Comparison of ENCODE assay signal across 11 cellular contexts in genomic region chr9:129197978-129198736, GRCh38. TPM values are rescaled to one million over a fixed set of nuclear protein-coding genes. Genes with fewer than 3 reads are reported as not detected.
DNase-seq lines count a peak whose midpoint lies in the region; ATAC-seq, FAIRE-seq and TF ChIP-seq lines count a peak whose summit lies in the region.
"Had no signal": no experiment of that assay in that cellular context is flagged by ENCODE, and none has a peak within 500 bp of the region (broad histone marks: within the 10 kb centered on the region; RNA-seq: fewer than 3 reads in every experiment).

No MANE protein-coding gene starts in this region.

- peak; percentile 89 for DNase-seq in astrocyte (ENCODE audit: low read depth)
- peak; percentile 76 to 84 (median 83) for DNase-seq in right cardiac atrium
- peak; percentile 80 for DNase-seq in sciatic nerve (ENCODE audit: low spot score)
- DNase-seq in activated T-helper 2 cell treated with anti-CD3 and anti-CD28 coated beads, Interferon-gamma antibody, Interleukin-2, Interleukin-4, amounts not matched to agents 10 μg/mL and 5 μg/mL and 100 μg/mL, durations not matched to agents 14 hours and 24 hours and 36 hours (ENCODE audit: low spot score): no peak
- no peak for DNase-seq in Calu3
- DNase-seq: activated naive CD4-positive, alpha-beta T cell treated with anti-CD3 and anti-CD28 coated beads for 36 hours had no signal

- H3K4me1 Mint-ChIP-seq in astrocyte (ENCODE audit: low read depth, unreplicated experiment) (peaks cover 7% of the 10 kb centered on the region), Calu3 (ENCODE audit: low read depth, unreplicated experiment) (no peaks in the 10 kb centered on the region)
- peaks cover 6% of the 10 kb centered on the region for H3K4me1 Mint-ChIP-seq in activated T-helper 2 cell treated with anti-CD3 and anti-CD28 coated beads, Interferon-gamma antibody, Interleukin-2, Interleukin-4, amounts not matched to agents 10 μg/mL and 5 μg/mL and 100 μg/mL, durations not matched to agents 14 hours and 24 hours and 36 hours (ENCODE audit: low read depth)
- H3K4me1 Mint-ChIP-seq: memory B cell had no signal

- peak overlapping the region; percentile 83 for H3K4me2 ChIP-seq in astrocyte (ENCODE audit: low read length)
- H3K4me2 ChIP-seq: KMS-11 had no signal

- H3K9me3 ChIP-seq in ES-I3 (ENCODE audit: control insufficient read depth, insufficient read depth, low read length): 0 out of 2 replicates have a peak, but pooled peaks cover 3% of the 10 kb centered on the region
- H3K9me3 ChIP-seq in astrocyte (ENCODE audit: insufficient read depth, low read depth, low read length): no peaks in the 10 kb centered on the region
- H3K9me3 ChIP-seq in right cardiac atrium (ENCODE audit: control insufficient read depth, low read length): no peaks in the 10 kb centered on the region

- H3K27ac ChIP-seq in astrocyte (ENCODE audit: low read depth, low read length) (peak overlapping the region; percentile 58), right cardiac atrium (ENCODE audit: low read length) (peak overlapping the region; percentile 87)
- H3K27ac ChIP-seq: KMS-11 had no signal

- FAIRE-seq in astrocyte (lab: Jason Lieb, UNC): peak; percentile 34

- H3K27ac Mint-ChIP-seq in astrocyte (ENCODE audit: unreplicated experiment) (peak overlapping the region; percentile 91), Calu3 (ENCODE audit: unreplicated experiment) (no peak overlapping the region)
- H3K27ac Mint-ChIP-seq in activated T-helper 2 cell treated with anti-CD3 and anti-CD28 coated beads, Interferon-gamma antibody, Interleukin-2, Interleukin-4, amounts not matched to agents 10 μg/mL and 5 μg/mL and 100 μg/mL, durations not matched to agents 14 hours and 24 hours and 36 hours: no peak overlapping the region
- H3K27ac Mint-ChIP-seq: activated naive CD4-positive, alpha-beta T cell treated with anti-CD3 and anti-CD28 coated beads for 36 hours; memory B cell had no signal

- H3K36me3 ChIP-seq in ES-I3 (ENCODE audit: insufficient read depth, low read length): no peaks in the 10 kb centered on the region
- H3K36me3 ChIP-seq in astrocyte (ENCODE audit: insufficient read depth, low read length): no peaks in the 10 kb centered on the region

- H4K20me1 ChIP-seq in astrocyte (ENCODE audit: insufficient read depth, low read length): no peaks in the 10 kb centered on the region

- H3K79me2 ChIP-seq in astrocyte (ENCODE audit: insufficient read depth, low read length): no peaks in the 10 kb centered on the region

- ATAC-seq in right cardiac atrium (peak; percentile 40 to 58), sciatic nerve (peak; percentile 73), GM19455 (IDR thresholded peaks at IDR 0.05; ENCODE audit: unreplicated experiment) (no peak), HG02610 (IDR thresholded peaks at IDR 0.05; ENCODE audit: unreplicated experiment) (no peak)

- BruUV-seq in Calu3 (replicated peaks; lab: Mats Ljungman, UMichigan): no TSS peak

- intact Hi-C loops in right cardiac atrium (cut with DNase I): loop anchor here in 1 of 4 donors (10.0 kb wide), 1 partner anchor 57 kb away; no protein-coding TSS in a partner anchor
- intact Hi-C loops in sciatic nerve (cut with DNase I): loop anchor here (10.0 kb wide), 1 partner anchor 117 kb away; no protein-coding TSS in a partner anchor
- intact Hi-C loops in activated T-helper 2 cell treated with anti-CD3 and anti-CD28 coated beads, Interferon-gamma antibody, Interleukin-2, Interleukin-4, amounts not matched to agents 10 μg/mL and 5 μg/mL and 100 μg/mL, durations not matched to agents 14 hours and 24 hours and 36 hours (cut with micrococcal nuclease): no loop called here
- intact Hi-C loops in Calu3 (cut with micrococcal nuclease; ENCODE audit: unreplicated experiment): no loop called here

- H3K9ac ChIP-seq in ES-I3 (ENCODE audit: low read depth, low read length) (peak overlapping the region; percentile 20; the same call in 1 of the 2 replicates), astrocyte (ENCODE audit: low read length) (peak overlapping the region; percentile 75)
- H3K9ac ChIP-seq: KMS-11 had no signal

- peak overlapping the region; percentile 82 for H2AFZ ChIP-seq in astrocyte (ENCODE audit: low read depth, low read length)

- H3K4me1 ChIP-seq in ES-I3 (ENCODE audit: insufficient read depth, low read length) (peaks cover 7% of the 10 kb centered on the region; the same call in 1 of the 2 replicates), astrocyte (ENCODE audit: insufficient read depth, low read length) (peaks cover 13% of the 10 kb centered on the region), right cardiac atrium (ENCODE audit: control insufficient read depth, insufficient read depth, low read length) (peaks cover 2% of the 10 kb centered on the region)

- H3K4me3 Mint-ChIP-seq in astrocyte (ENCODE audit: unreplicated experiment): no peak overlapping the region
- no peak overlapping the region for H3K4me3 Mint-ChIP-seq in activated T-helper 2 cell treated with anti-CD3 and anti-CD28 coated beads, Interferon-gamma antibody, Interleukin-2, Interleukin-4, amounts not matched to agents 10 μg/mL and 5 μg/mL and 100 μg/mL, durations not matched to agents 14 hours and 24 hours and 36 hours (ENCODE audit: low read depth)
- no peak overlapping the region for H3K4me3 Mint-ChIP-seq in Calu3 (ENCODE audit: low read depth, unreplicated experiment)
- H3K4me3 Mint-ChIP-seq: activated naive CD4-positive, alpha-beta T cell treated with anti-CD3 and anti-CD28 coated beads for 36 hours; memory B cell had no signal

- TF ChIP-seq CTCF in astrocyte (IDR thresholded peaks at IDR 0.05; ENCODE audit: insufficient read depth, low read depth, low read length) (no peak), Calu3 (IDR thresholded peaks at IDR 0.05; ENCODE audit: unreplicated experiment) (no peak)

- H3K36me3 Mint-ChIP-seq in astrocyte (ENCODE audit: low read depth, unreplicated experiment) (no peaks in the 10 kb centered on the region), Calu3 (ENCODE audit: insufficient read depth, unreplicated experiment) (no peaks in the 10 kb centered on the region)
- no peaks in the 10 kb centered on the region for H3K36me3 Mint-ChIP-seq in activated T-helper 2 cell treated with anti-CD3 and anti-CD28 coated beads, Interferon-gamma antibody, Interleukin-2, Interleukin-4, amounts not matched to agents 10 μg/mL and 5 μg/mL and 100 μg/mL, durations not matched to agents 14 hours and 24 hours and 36 hours (ENCODE audit: low read depth)

- H3K4me3 ChIP-seq in astrocyte (ENCODE audit: insufficient read depth, low read depth, low read length) (peak overlapping the region; percentile 48), right cardiac atrium (ENCODE audit: low read length) (no peak overlapping the region)

- peaks cover under 1% of the 10 kb centered on the region for H3K27me3 ChIP-seq in astrocyte (ENCODE audit: insufficient read depth, low read length)
- H3K27me3 ChIP-seq in right cardiac atrium (ENCODE audit: control insufficient read depth, insufficient read depth): no peaks in the 10 kb centered on the region

- CTCF ChIA-PET in Calu3 (lab: Charles Lee): no interaction called here

- H3K9me3 Mint-ChIP-seq in astrocyte (ENCODE audit: unreplicated experiment): peaks cover 3% of the 10 kb centered on the region
- peaks cover 2% of the 10 kb centered on the region for H3K9me3 Mint-ChIP-seq in activated T-helper 2 cell treated with anti-CD3 and anti-CD28 coated beads, Interferon-gamma antibody, Interleukin-2, Interleukin-4, amounts not matched to agents 10 μg/mL and 5 μg/mL and 100 μg/mL, durations not matched to agents 14 hours and 24 hours and 36 hours
- no peaks in the 10 kb centered on the region for H3K9me3 Mint-ChIP-seq in Calu3 (ENCODE audit: low read depth, unreplicated experiment)
- H3K9me3 Mint-ChIP-seq: activated naive CD4-positive, alpha-beta T cell treated with anti-CD3 and anti-CD28 coated beads for 36 hours; memory B cell had no signal

- H3K27me3 Mint-ChIP-seq in astrocyte (ENCODE audit: low read depth, unreplicated experiment): peaks cover 10% of the 10 kb centered on the region
- H3K27me3 Mint-ChIP-seq in activated T-helper 2 cell treated with anti-CD3 and anti-CD28 coated beads, Interferon-gamma antibody, Interleukin-2, Interleukin-4, amounts not matched to agents 10 μg/mL and 5 μg/mL and 100 μg/mL, durations not matched to agents 14 hours and 24 hours and 36 hours (ENCODE audit: low read depth): peaks cover 14% of the 10 kb centered on the region
- peaks cover 12% of the 10 kb centered on the region for H3K27me3 Mint-ChIP-seq in Calu3 (ENCODE audit: unreplicated experiment)

- WGBS in right cardiac atrium: 30% methylated on average over 26 of the region's 26 CpGs

RNA-seq across cellular contexts. Expression of gene IER5L, which starts 20.1 kb away (rescaled TPM):
- total RNA-seq in astrocyte: 47.0 and 55.0 TPM in 2 replicates
- 1 to 10 TPM; 6.7 to 9.4 (median 8.7) TPM for total RNA-seq in right cardiac atrium
- 10.4 TPM for polyA plus RNA-seq in right cardiac atrium
- total RNA-seq in sciatic nerve: 39.3 TPM
- total RNA-seq in activated T-helper 2 cell treated with anti-CD3 and anti-CD28 coated beads, Interferon-gamma antibody, Interleukin-2, Interleukin-4, amounts not matched to agents 10 μg/mL and 5 μg/mL and 100 μg/mL, durations not matched to agents 14 hours and 24 hours and 36 hours: 8.6 and 9.3 TPM in 2 replicates
- total RNA-seq in Calu3 (2022): 53.1 and 60.3 TPM in 2 replicates

Comparison
In these comparisons a context has a peak if more than half of its experiments do, and no peak if none do; other contexts are left out.
1. DNase-seq: peak in astrocyte (single experiment), right cardiac atrium (3 of 3) and sciatic nerve (single experiment); none in activated T-helper 2 cell treated with anti-CD3 and anti-CD28 coated beads, Interferon-gamma antibody, Interleukin-2, Interleukin-4, amounts not matched to agents 10 μg/mL and 5 μg/mL and 100 μg/mL, durations not matched to agents 14 hours and 24 hours and 36 hours (single experiment) and Calu3 (single experiment).
2. ATAC-seq: peak in right cardiac atrium (2 of 2) and sciatic nerve (single experiment); none in GM19455 (single experiment) and HG02610 (single experiment).